Comparison of ENCODE assay signal across 18 cellular contexts in genomic region chr11:10401275-10401674, GRCh38. TPM values are rescaled to one million over a fixed set of nuclear protein-coding genes. Genes with fewer than 3 reads are reported as not detected.
A peak's percentile ranks its signal among the peaks of the same experiment; 100 is the strongest.
DNase-seq lines count a peak whose midpoint lies in the region; TF ChIP-seq lines count a peak whose summit lies in the region.
"Had no signal": no experiment of that assay in that cellular context is flagged by ENCODE, and none has a peak within 500 bp of the region (broad histone marks: within the 10 kb centered on the region; RNA-seq: fewer than 3 reads in every experiment).

No MANE protein-coding gene starts in this region.

- intact Hi-C loops in A673 (cut with micrococcal nuclease; ENCODE audit: unreplicated experiment) = no loop called here

- H3K36me3 ChIP-seq in A673 (ENCODE audit: insufficient read depth, low read length, poor library complexity, severe bottlenecking) (no peaks in the 10 kb centered on the region), HEK293 (ENCODE audit: control insufficient read depth in 2 of 2, insufficient read depth in 1 of 2, low read length in 2 of 2) (no peaks in the 10 kb centered on the region), cardiac muscle cell (no peaks in the 10 kb centered on the region)
- H3K36me3 ChIP-seq: colonic mucosa, tibial artery had no signal

- H3K27me3 ChIP-seq in A673 (replicated peaks; ENCODE audit: insufficient read depth, low read depth, low read length, poor library complexity) (no peaks in the 10 kb centered on the region), cardiac muscle cell (no peaks in the 10 kb centered on the region)
- H3K27me3 ChIP-seq: colonic mucosa, tibial artery had no signal

- CTCF ChIA-PET in A673 (lab: Charles Lee) = no interaction called here
- CTCF ChIA-PET in HEK293 (lab: Yijun Ruan, JAX) = no interaction called here

- peaks cover 9% of the 10 kb centered on the region for H3K4me1 ChIP-seq in A673 (ENCODE audit: insufficient read depth, low read length, poor library complexity, severe bottlenecking)
- H3K4me1 ChIP-seq in HEK293 (ENCODE audit: control insufficient read depth, insufficient read depth, low read length) = no peaks in the 10 kb centered on the region
- peaks cover under 1% of the 10 kb centered on the region for H3K4me1 ChIP-seq in cardiac muscle cell (ENCODE audit: low read depth)
- H3K4me1 ChIP-seq: colonic mucosa had no signal

- peak; percentile 71 for DNase-seq in A673 (ENCODE audit: low spot score)
- DNase-seq in astrocyte of the cerebellum (ENCODE audit: low read depth) = no peak
- DNase-seq in cardiac muscle cell (ENCODE audit: low read depth in 1 of 2, low spot score in 1 of 2) = no peak
- DNase-seq in NCI-H2029 treated with DMSO at 0.1 percent for 48 hours (lab: John Stamatoyannopoulos, UW) = no peak
- DNase-seq in NCI-H2171 (lab: John Stamatoyannopoulos, UW) = no peak
- DNase-seq in H4 (ENCODE audit: low spot score) = no peak
- no peak for DNase-seq in NOMO-1 treated with dmso at 0.1 percent for 144 hours (lab: John Stamatoyannopoulos, UW; ENCODE audit: unreplicated experiment)
- DNase-seq: activated CD4-positive, alpha-beta memory T cell treated with anti-CD3 and anti-CD28 coated beads for 36 hours; activated naive CD4-positive, alpha-beta T cell; activated T-cell treated with anti-CD3 and anti-CD28 coated beads, Interleukin-2, amount 50 U/mL, for 1 hour; CD8-positive, alpha-beta memory T cell; colonic mucosa; DND-41; SHP77; tibial artery had no signal

- H3K4me3 ChIP-seq in A673 (ENCODE audit: low read depth, low read length, poor library complexity, severe bottlenecking) (no peak overlapping the region), HEK293 (ENCODE audit: low read depth, low read length) (no peak overlapping the region), astrocyte of the cerebellum (ENCODE audit: low read depth, low read length) (no peak overlapping the region), cardiac muscle cell (no peak overlapping the region)
- H3K4me3 ChIP-seq: colonic mucosa, lung, tibial artery had no signal

- no peak overlapping the region for H3K27ac ChIP-seq in A673 (ENCODE audit: low read depth, low read length, poor library complexity, severe bottlenecking)
- no peak overlapping the region for H3K27ac ChIP-seq in HEK293 (ENCODE audit: extremely low read depth, low read depth, low read length)
- H3K27ac ChIP-seq in cardiac muscle cell = no peak overlapping the region
- H3K27ac ChIP-seq: colonic mucosa, tibial artery, VCaP had no signal

- H3K9me3 ChIP-seq in A673 (ENCODE audit: low read depth, low read length, poor library complexity, severe bottlenecking) = no peaks in the 10 kb centered on the region
- H3K9me3 ChIP-seq in HEK293 (ENCODE audit: control insufficient read depth, insufficient read depth, low read depth, low read length) = no peaks in the 10 kb centered on the region
- H3K9me3 ChIP-seq in cardiac muscle cell (ENCODE audit: low read depth) = no peaks in the 10 kb centered on the region
- H3K9me3 ChIP-seq: colonic mucosa, tibial artery had no signal

- BruUV-seq in A673 (replicated peaks; lab: Mats Ljungman, UMichigan) = no TSS peak

- no peak for TF ChIP-seq CTCF in A673 (conservative IDR thresholded peaks at IDR 0.05; ENCODE audit: low read depth, low read length)
- TF ChIP-seq CTCF in HEK293 (tag by site-specific recombination; IDR thresholded peaks at IDR 0.05) = no peak
- TF ChIP-seq CTCF in astrocyte of the cerebellum (IDR thresholded peaks at IDR 0.05; ENCODE audit: low read depth, low read length, missing control alignments) = peak; percentile 16
- peak; percentile 13 for TF ChIP-seq CTCF in cardiac muscle cell (IDR thresholded peaks at IDR 0.05; ENCODE audit: low read depth, low read length)

- POLR2A ChIA-PET in A673 (lab: Charles Lee; ENCODE audit: low non-redundant PET) = no interaction called here
- POLR2A ChIA-PET in HEK293 (lab: Yijun Ruan, JAX) = no interaction called here

- in situ Hi-C loops in astrocyte of the cerebellum (cut with HindIII; ENCODE audit: low sequenced_read_pairs) = no loop called here

TF ChIP-seq in HEK293, 187 proteins besides CTCF, POLR2A, EP300 and RAD21:
- TF ChIP-seq ZIC2 (tag by site-specific recombination; IDR thresholded peaks at IDR 0.05) = peak; percentile 52
- TF ChIP-seq ZNF324 (tag by site-specific recombination; IDR thresholded peaks at IDR 0.05) = no peak

RNA-seq across cellular contexts. Expression of gene AMPD3, which starts 53.8 kb away (rescaled TPM):
- total RNA-seq in A673 (2021) (0.19 and 0.42 TPM in 2 replicates), cardiac muscle cell (3.3 and 13.0 TPM in 2 replicates)
- 1.8 and 2.9 TPM in 2 replicates for polyA plus RNA-seq in cardiac muscle cell
- 1.6 and 1.9 TPM in 2 replicates for total RNA-seq in H4 (2014; rRNA removed; shearing (Covaris generic))

Comparison
In these comparisons a context has a peak if more than half of its experiments do, and no peak if none do; other contexts are left out.
1. CTCF ChIP-seq: peak in astrocyte of the cerebellum (single experiment) and cardiac muscle cell (single experiment); none in A673 (single experiment) and HEK293 (single experiment).